ENCODE assay signal across 8 cellular contexts in genomic region chr21:17679002-17679600, GRCh38.
A peak's percentile ranks its signal among the peaks of the same experiment; 100 is the strongest.
DNase-seq lines count a peak whose midpoint lies in the region; ATAC-seq and TF ChIP-seq lines count a peak whose summit lies in the region.

No MANE protein-coding gene starts in this region.

- ATAC-seq in GM19372 (IDR thresholded peaks at IDR 0.05; ENCODE audit: low read depth, unreplicated experiment) (peak; percentile 88), HG03469 (IDR thresholded peaks at IDR 0.05; ENCODE audit: unreplicated experiment) (peak; percentile 95), body of pancreas (peak; percentile 91), GM19397 (IDR thresholded peaks at IDR 0.05; ENCODE audit: unreplicated experiment) (no peak)
- peak; percentile 69 for ATAC-seq in stimulated activated naive CD8-positive, alpha-beta T cell treated with anti-CD3 and anti-CD28 coated beads, Interleukin-15, Interleukin-2, amounts not matched to agents 100 U/mL and 50 U/mL, for 24 hours

- no peaks in the 10 kb centered on the region for H3K27me3 ChIP-seq in body of pancreas

- H3K36me3 ChIP-seq in body of pancreas (replicated peaks in 1 of 2; ENCODE audit: insufficient read depth in 1 of 2, low read depth in 2 of 2) = no peaks in the 10 kb centered on the region

- TF ChIP-seq CTCF in body of pancreas (IDR thresholded peaks at IDR 0.05) = peak; percentile 58 to 90 (median 85)

- DNase-seq in DMS53 treated with DMSO at 0.1 percent for 48 hours (lab: John Stamatoyannopoulos, UW; ENCODE audit: unreplicated experiment) (peak; percentile 62), NCI-H526 treated with DMSO at 0.1 percent for 48 hours (lab: John Stamatoyannopoulos, UW) (peak; percentile 33), body of pancreas (peak in 1 of 4 donors; percentile 44), iPS-NIHi7 (ENCODE audit: extremely low spot score) (peak; percentile 61)
- DNase-seq in stimulated activated naive CD8-positive, alpha-beta T cell treated with anti-CD3 and anti-CD28 coated beads, Interleukin-15, Interleukin-2, amounts not matched to agents 100 U/mL and 50 U/mL, for 24 hours = no peak

- no peak overlapping the region for H3K4me3 ChIP-seq in body of pancreas

- WGBS in body of pancreas, 2 donors = 0% methylated on average over 1 of the region's 1 CpG

- no peaks in the 10 kb centered on the region for H3K4me1 ChIP-seq in body of pancreas

- no peak overlapping the region for H3K27ac ChIP-seq in body of pancreas

- intact Hi-C loops in body of pancreas (cut with DNase I) = no loop called here

- TF ChIP-seq POLR2A in body of pancreas (IDR thresholded peaks at IDR 0.05) = no peak

- H3K9me3 ChIP-seq in body of pancreas = no peaks in the 10 kb centered on the region
